8 cellular contexts compared by ENCODE assay signal in the genomic region with DNA sequence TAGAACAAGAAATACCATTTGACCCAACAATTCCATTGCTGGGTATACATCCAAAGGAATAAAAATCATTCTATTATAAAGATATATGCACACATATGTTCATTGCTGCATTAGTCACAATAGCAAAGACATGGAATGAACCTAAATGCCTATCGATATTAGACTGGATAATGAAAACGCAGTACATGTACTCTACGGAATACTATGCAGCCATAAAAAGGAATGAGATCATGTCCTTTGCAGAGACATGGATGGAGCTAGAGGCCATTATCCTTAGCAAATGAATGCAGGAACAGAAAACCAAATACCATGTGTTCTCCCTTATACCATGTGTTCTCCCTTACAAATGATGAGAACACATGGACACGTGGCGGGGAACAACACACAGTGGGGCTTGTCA.
"Had no signal": no experiment of that assay in that cellular context is flagged by ENCODE, and none has a peak within 500 bp of the region (broad histone marks: within the 10 kb centered on the region; RNA-seq: fewer than 3 reads in every experiment).

No MANE protein-coding gene starts in this region.

- H3K4me3 ChIP-seq: GM12878 had no signal

- ATAC-seq: GM12878 had no signal

- FAIRE-seq: G401.6, GM12878, GM12891, GM12892, GM18507, GM19239 had no signal

- DNase-seq: GDM1, GF-D8 had no signal
